In genomic region chr6:147075326-147075840, GRCh38 we compare ENCODE assay signal across 18 cellular contexts.
"Had no signal": no experiment of that assay in that cellular context is flagged by ENCODE, and none has a peak within 500 bp of the region (broad histone marks: within the 10 kb centered on the region; RNA-seq: fewer than 3 reads in every experiment).

No MANE protein-coding gene starts in this region.

- DNase-seq: activated CD4-positive, alpha-beta T cell treated with anti-CD3 and anti-CD28 coated beads for 4 hours; activated CD8-positive, alpha-beta memory T cell treated with anti-CD3 and anti-CD28 coated beads, Interleukin-2, amount 50 U/mL, for 4 hours; activated CD8-positive, alpha-beta T cell treated with anti-CD3 and anti-CD28 coated beads for 36 hours; activated naive CD4-positive, alpha-beta T cell treated with anti-CD3 and anti-CD28 coated beads, Interleukin-2, amount 50 U/mL, for 16 hours; activated naive CD8-positive, alpha-beta T cell treated with anti-CD3 and anti-CD28 coated beads, Interleukin-2, amount 10 ng/mL, durations not matched to agents 7 days and 5 days; adrenal gland; anterior cingulate cortex; Karpas-422; MM.1S; NCI-H1105 treated with DMSO at 0.1 percent for 48 hours; NCI-H1436 treated with DMSO at 0.1 percent for 48 hours; NCI-H187; NCI-H2081; NCI-H510A treated with DMSO at 0.1 percent for 48 hours; NCI-H82; RPMI8226 had no signal

- H3K27me3 ChIP-seq: adrenal gland had no signal

- H3K4me1 ChIP-seq: adrenal gland had no signal

- H3K36me3 ChIP-seq: adrenal gland had no signal

- H3K27ac ChIP-seq: adrenal gland had no signal

- H3K4me3 ChIP-seq: adrenal gland had no signal

- H3K9me3 ChIP-seq: adrenal gland had no signal

- ATAC-seq: activated CD4-positive, CD25-positive, alpha-beta regulatory T cell treated with anti-CD3 and anti-CD28 coated beads, Interleukin-2, amount 50 U/mL, for 24 hours; activated CD8-positive, alpha-beta T cell treated with anti-CD3 and anti-CD28 coated beads for 36 hours; Right ventricle myocardium inferior had no signal
